ENCODE assay signal across 8 cellular contexts in the genomic region with DNA sequence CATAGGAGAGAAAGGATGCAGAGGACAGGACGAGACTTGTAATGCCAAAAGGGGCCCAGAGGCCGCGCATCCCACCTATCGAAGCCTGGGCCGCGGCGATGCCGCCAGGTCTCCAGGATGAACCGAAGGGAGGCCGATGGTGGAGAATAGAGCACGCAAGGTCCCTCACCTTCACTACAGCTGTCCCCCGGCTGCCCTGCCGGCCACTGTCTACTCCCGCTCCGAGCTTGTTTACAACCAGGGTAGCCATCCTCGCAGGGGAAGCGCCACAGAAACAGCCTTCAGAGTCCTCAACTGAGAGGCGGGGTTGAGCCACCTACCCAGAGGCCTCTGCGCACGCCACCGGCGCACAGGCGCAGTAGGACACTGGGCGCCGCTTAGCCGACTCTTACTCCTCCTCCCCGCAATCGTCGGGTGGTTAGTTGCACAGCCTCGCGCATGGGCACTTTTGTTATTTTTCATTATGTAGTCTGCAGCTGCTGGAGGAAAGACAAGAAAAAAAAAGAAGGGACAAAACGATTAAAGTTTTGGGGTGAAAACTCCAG.
DNase-seq lines count a peak whose midpoint lies in the region; ATAC-seq and TF ChIP-seq lines count a peak whose summit lies in the region.

A gene (minus strand): TSS at position 309 of the 545 bp plus-strand sequence. CDS start 59 bp downstream, at position 250.

- ATAC-seq in GM21528 (IDR thresholded peaks at IDR 0.05; ENCODE audit: low FRiP score, unreplicated experiment): peak; percentile 94

- no peaks in the 10 kb centered on the region for H4K20me1 ChIP-seq in OCI-LY3 (ENCODE audit: insufficient read depth, low read length)

- H3K27ac ChIP-seq in OCI-LY3 (ENCODE audit: low read length) (peak within 1 kb of the TSS; percentile 84), epithelial cell of prostate (peak within 1 kb of the TSS; percentile 74), mucosa of rectum (ENCODE audit: low read depth in 2 of 2, low read length in 2 of 2) (peak within 1 kb of the TSS; percentile 84 to 88)

- no peak for TF ChIP-seq CTCF in OCI-LY3 (IDR thresholded peaks at IDR 0.05; ENCODE audit: low read depth, low read length)

- H3K9ac ChIP-seq in OCI-LY3 (ENCODE audit: low read length): peak within 1 kb of the TSS; percentile 89
- H3K9ac ChIP-seq in mucosa of rectum (ENCODE audit: low read depth in 1 of 2, low read length in 2 of 2): peak within 1 kb of the TSS; percentile 89 to 92

- H3K27me3 ChIP-seq in OCI-LY3 (ENCODE audit: low read depth, low read length): no peaks in the 10 kb centered on the region
- no peaks in the 10 kb centered on the region for H3K27me3 ChIP-seq in mucosa of rectum (ENCODE audit: control insufficient read depth in 2 of 2, insufficient read depth in 2 of 2, low read length in 2 of 2)

- H3K4me2 ChIP-seq in OCI-LY3 (ENCODE audit: low read length): peak within 1 kb of the TSS; percentile 91

- H3K9me3 ChIP-seq in OCI-LY3 (ENCODE audit: insufficient read depth, low read length) (no peaks in the 10 kb centered on the region), mucosa of rectum (ENCODE audit: control insufficient read depth in 2 of 2, low read length in 2 of 2) (no peaks in the 10 kb centered on the region)

- H3K79me2 ChIP-seq in OCI-LY3 (ENCODE audit: low read length): peaks cover 51% of the 10 kb centered on the region

- no peaks in the 10 kb centered on the region for H3K36me3 ChIP-seq in OCI-LY3 (replicated peaks; ENCODE audit: low read depth, low read length)
- H3K36me3 ChIP-seq in mucosa of rectum (ENCODE audit: control insufficient read depth in 2 of 2, insufficient read depth in 2 of 2, low read length in 2 of 2): no peaks in the 10 kb centered on the region

- H3K4me1 ChIP-seq in OCI-LY3 (ENCODE audit: low read length): peaks cover 14% of the 10 kb centered on the region
- H3K4me1 ChIP-seq in mucosa of rectum (ENCODE audit: control insufficient read depth in 2 of 2, insufficient read depth in 2 of 2, low read length in 2 of 2): peaks cover 11 to 16% of the 10 kb centered on the region in 2 donors

- H2AFZ ChIP-seq in OCI-LY3 (ENCODE audit: low read depth, low read length): peak within 1 kb of the TSS; percentile 92

- DNase-seq in DMS 273 treated with DMSO at 0.1 percent for 48 hours (lab: John Stamatoyannopoulos, UW) (peak; percentile 91), HuH-7.5 (ENCODE audit: low spot score) (peak; percentile 38), activated T-cell treated with anti-CD3 and anti-CD28 coated beads for 1 hour (ENCODE audit: low read depth) (peak; percentile 81), epithelial cell of prostate (ENCODE audit: low read depth, low spot score) (peak; percentile 73)
- DNase-seq in stimulated activated CD8-positive, alpha-beta memory T cell treated with anti-CD3 and anti-CD28 coated beads, Interleukin-4, amount 100 ng/mL, for 4 hours (ENCODE audit: low read depth in 2 of 2, low spot score in 1 of 2): peak; percentile 80

- H3K4me3 ChIP-seq in OCI-LY3 (ENCODE audit: low read length) (peak within 1 kb of the TSS; percentile 96), mucosa of rectum (ENCODE audit: low read length in 2 of 2) (peak within 1 kb of the TSS; percentile 88 to 97)

Comparison
In these comparisons a context has a peak if more than half of its experiments do, and no peak if none do; other contexts are left out.
1. Peak in every context shown above with its lines: DNase-seq, ATAC-seq, H3K4me3 ChIP-seq and H3K27ac ChIP-seq.
2. DNase-seq: peak in every context shown above with its lines; median percentile 91 in DMS 273 treated with DMSO at 0.1 percent for 48 hours; 81 in activated T-cell treated with anti-CD3 and anti-CD28 coated beads for 1 hour; 80 in stimulated activated CD8-positive, alpha-beta memory T cell treated with anti-CD3 and anti-CD28 coated beads, Interleukin-4, amount 100 ng/mL, for 4 hours; 73 in epithelial cell of prostate; 38 in HuH-7.5.